In the genomic region with DNA sequence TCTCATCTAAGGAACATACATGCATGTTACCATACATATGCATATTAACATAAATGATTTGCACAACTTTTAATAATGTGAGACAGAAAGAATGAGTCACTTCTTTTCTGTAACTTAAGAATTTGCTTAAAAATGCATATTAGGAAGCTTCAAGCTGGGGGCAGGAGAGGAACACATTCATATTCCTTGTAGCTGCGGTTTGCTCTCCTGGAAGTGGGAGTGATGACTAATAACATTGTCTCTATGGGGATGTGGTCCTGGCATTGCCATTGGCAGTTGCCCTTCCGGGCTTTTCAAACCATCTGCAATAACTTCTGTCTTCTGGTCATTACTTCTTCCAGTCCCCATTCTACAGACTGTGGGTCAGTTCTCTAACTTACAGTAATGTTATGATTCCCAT, we compare ENCODE assay signal across 10 cellular contexts. TPM values are rescaled to one million over a fixed set of nuclear protein-coding genes. Genes with fewer than 3 reads are reported as not detected.
DNase-seq lines count a peak whose midpoint lies in the region; ATAC-seq and TF ChIP-seq lines count a peak whose summit lies in the region.
"Had no signal": no experiment of that assay in that cellular context is flagged by ENCODE, and none has a peak within 500 bp of the region (broad histone marks: within the 10 kb centered on the region; RNA-seq: fewer than 3 reads in every experiment).

No MANE protein-coding gene starts in this region.

- peaks cover 18% of the 10 kb centered on the region for H3K4me1 ChIP-seq in ACC112 (ENCODE audit: control insufficient read depth, insufficient read depth, low read length, unreplicated experiment)
- H3K4me1 ChIP-seq in heart left ventricle = peaks cover 0 to 20% (median 4%) of the 10 kb centered on the region in 12 donors
- no peaks in the 10 kb centered on the region for H3K4me1 ChIP-seq in CD4-positive, alpha-beta memory T cell (ENCODE audit: insufficient read depth, low read length)
- H3K4me1 ChIP-seq: pancreas had no signal

- no peaks in the 10 kb centered on the region for H3K9me3 Mint-ChIP-seq in CD4-positive, alpha-beta memory T cell

- POLR2A ChIA-PET in CD4-positive, alpha-beta memory T cell (lab: Charles Lee; ENCODE audit: partially characterized antibody) = interaction anchor here (0.6 kb wide), 1 partner anchor 628 kb away, joined by 4 read pairs; no protein-coding TSS in a partner anchor

- no peak for TF ChIP-seq POLR2A in heart left ventricle (IDR thresholded peaks at IDR 0.05)

- peak overlapping the region; percentile 44 for H2AFZ ChIP-seq in ACC112 (ENCODE audit: low read length, unreplicated experiment)

- no peak overlapping the region for H3K4me3 Mint-ChIP-seq in CD4-positive, alpha-beta memory T cell
- H3K4me3 Mint-ChIP-seq: T-helper 17 cell had no signal

- 58 to 66% (median 61%) methylated on average over 2 of the region's 2 CpGs for WGBS in heart left ventricle, 4 donors

- H3K4me3 ChIP-seq in ACC112 (ENCODE audit: low read depth, low read length) (peak overlapping the region; percentile 41; the same call in 1 of the 2 replicates), heart left ventricle (no peak overlapping the region), WERI-Rb-1 (ENCODE audit: low read depth, low read length) (no peak overlapping the region)
- H3K4me3 ChIP-seq in CD4-positive, alpha-beta memory T cell (ENCODE audit: low read length in 2 of 2) = no peak overlapping the region
- H3K4me3 ChIP-seq: pancreas had no signal

- intact Hi-C loops in heart left ventricle (cut with DNase I) = loop anchor here in 2 of 10 donors (5.0 to 10.0 kb wide), 2 partner anchors 170 to 307 kb away; no protein-coding TSS in a partner anchor
- intact Hi-C loops in CD4-positive, alpha-beta memory T cell (cut with micrococcal nuclease) = no loop called here

- no peaks in the 10 kb centered on the region for H3K4me1 Mint-ChIP-seq in CD4-positive, alpha-beta memory T cell
- H3K4me1 Mint-ChIP-seq: T-helper 17 cell had no signal

- H3K36me3 Mint-ChIP-seq in CD4-positive, alpha-beta memory T cell = no peaks in the 10 kb centered on the region

- CTCF ChIA-PET in CD4-positive, alpha-beta memory T cell (lab: Charles Lee; ENCODE audit: partially characterized antibody) = interaction anchor here (1.9 kb wide), 1 partner anchor 11 kb away, joined by 4 read pairs; no protein-coding TSS in a partner anchor

- DNase-seq in HS-27A (ENCODE audit: low read depth) = peak; percentile 84
- DNase-seq in SW480 (ENCODE audit: low spot score) = peak; percentile 86
- DNase-seq in heart left ventricle = no peak
- no peak for DNase-seq in CD4-positive, alpha-beta memory T cell
- DNase-seq in WERI-Rb-1 = no peak
- no peak for DNase-seq in DMS114 treated with DMSO at 0.1 percent for 48 hours (lab: John Stamatoyannopoulos, UW; ENCODE audit: unreplicated experiment)
- DNase-seq: T-helper 17 cell had no signal

- peak in 3 of 4 donors; percentile 48 to 65 (median 54) for ATAC-seq in heart left ventricle
- no peak for ATAC-seq in GM21825 (IDR thresholded peaks at IDR 0.05; ENCODE audit: unreplicated experiment)
- ATAC-seq: T-helper 17 cell had no signal

- H3K27me3 ChIP-seq in ACC112 (ENCODE audit: insufficient read depth, low read length) = no peaks in the 10 kb centered on the region
- no peaks in the 10 kb centered on the region for H3K27me3 ChIP-seq in heart left ventricle
- no peaks in the 10 kb centered on the region for H3K27me3 ChIP-seq in CD4-positive, alpha-beta memory T cell (ENCODE audit: insufficient read depth, low read length)
- peaks cover 20% of the 10 kb centered on the region for H3K27me3 ChIP-seq in WERI-Rb-1 (ENCODE audit: insufficient read depth, low read depth, severe bottlenecking)

- H3K36me3 ChIP-seq in ACC112 (ENCODE audit: insufficient read depth, low read length) (no peaks in the 10 kb centered on the region), heart left ventricle (no peaks in the 10 kb centered on the region), WERI-Rb-1 (no peaks in the 10 kb centered on the region)
- no peaks in the 10 kb centered on the region for H3K36me3 ChIP-seq in CD4-positive, alpha-beta memory T cell (ENCODE audit: insufficient read depth, low read length)
- H3K36me3 ChIP-seq: pancreas had no signal

- no peaks in the 10 kb centered on the region for H3K27me3 Mint-ChIP-seq in CD4-positive, alpha-beta memory T cell

- H3K9me3 ChIP-seq in heart left ventricle = no peaks in the 10 kb centered on the region
- no peaks in the 10 kb centered on the region for H3K9me3 ChIP-seq in CD4-positive, alpha-beta memory T cell (ENCODE audit: control insufficient read depth in 1 of 2, low read length in 2 of 2)
- no peaks in the 10 kb centered on the region for H3K9me3 ChIP-seq in WERI-Rb-1 (ENCODE audit: severe bottlenecking)
- H3K9me3 ChIP-seq: pancreas had no signal

- H3K27ac Mint-ChIP-seq in CD4-positive, alpha-beta memory T cell = no peak overlapping the region
- H3K27ac Mint-ChIP-seq: T-helper 17 cell had no signal

- H3K27ac ChIP-seq in ACC112 (ENCODE audit: low read depth, low read length) = peak overlapping the region; percentile 58
- peak overlapping the region in 1 of 12 donors; percentile 12 for H3K27ac ChIP-seq in heart left ventricle
- H3K27ac ChIP-seq in CD4-positive, alpha-beta memory T cell (ENCODE audit: low read depth, low read length) = no peak overlapping the region
- H3K27ac ChIP-seq in WERI-Rb-1 = no peak overlapping the region
- H3K27ac ChIP-seq: pancreas had no signal

- H3K79me2 ChIP-seq in ACC112 (ENCODE audit: control insufficient read depth, insufficient read depth, low read length, unreplicated experiment) = no peaks in the 10 kb centered on the region

- TF ChIP-seq CTCF in heart left ventricle (IDR thresholded peaks at IDR 0.05) (no peak), WERI-Rb-1 (IDR thresholded peaks at IDR 0.05; ENCODE audit: low read depth, low read length) (no peak)

RNA-seq across cellular contexts. Expression of gene CHST2, which starts 15.6 kb away (rescaled TPM):
- total RNA-seq in heart left ventricle = 1 to 10 TPM; 1.3 to 8.7 (median 2.4) TPM
- polyA plus RNA-seq in heart left ventricle = 1 to 10 TPM in 1 of 2 donors, under 1 TPM in 1; 0.84 to 2.8 TPM
- 1 to 10 TPM; 1.1 TPM for total RNA-seq in CD4-positive, alpha-beta memory T cell
- polyA plus RNA-seq in CD4-positive, alpha-beta memory T cell = 1 to 10 TPM in 1 of 2 donors, under 1 TPM in 1; 0.71 to 2.9 TPM

Comparison
In these comparisons a context has a peak if more than half of its experiments do, and no peak if none do; other contexts are left out.
1. DNase-seq: peak in HS-27A (single experiment) and SW480 (single experiment); none in heart left ventricle (0 of 5), CD4-positive, alpha-beta memory T cell (0 of 5), WERI-Rb-1 (single experiment) and DMS114 treated with DMSO at 0.1 percent for 48 hours (single experiment).